In the genomic region with DNA sequence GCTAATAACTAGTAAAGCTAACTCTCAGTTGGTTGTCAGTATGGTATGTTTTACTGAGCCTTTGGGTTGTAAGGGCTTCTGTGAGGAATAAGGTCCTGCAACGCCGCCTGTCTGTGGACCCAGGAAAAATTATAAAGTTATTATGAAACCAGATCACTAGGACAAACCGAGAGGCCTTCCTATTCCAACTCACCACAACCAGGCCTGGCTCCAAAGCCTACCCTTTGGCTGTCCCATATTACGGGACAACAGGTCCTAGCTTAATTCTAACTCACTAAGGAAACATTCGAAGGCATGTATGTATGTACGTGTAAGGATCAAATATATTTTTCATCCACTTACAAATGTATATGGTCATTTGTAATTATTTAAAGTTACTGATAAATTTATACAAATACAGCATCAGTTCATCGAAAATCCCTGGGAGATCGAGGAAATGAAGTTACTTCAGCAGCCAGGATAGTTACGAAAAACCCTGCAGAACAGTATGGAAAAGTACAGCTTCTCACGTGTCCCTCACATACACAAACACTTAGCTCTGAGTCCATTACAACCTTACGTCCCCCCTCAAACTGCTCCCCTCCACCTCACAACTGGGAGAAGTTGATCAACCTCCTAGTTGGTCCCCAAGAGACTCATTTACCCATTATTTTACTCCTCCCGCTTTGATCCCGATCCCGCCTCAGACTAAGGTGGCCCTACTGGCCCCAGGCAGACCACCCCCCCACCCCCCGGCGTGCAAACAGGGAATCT, we compare ENCODE assay signal across 8 cellular contexts. TPM values are rescaled to one million over a fixed set of nuclear protein-coding genes. Genes with fewer than 3 reads are reported as not detected.
DNase-seq lines count a peak whose midpoint lies in the region; FAIRE-seq and TF ChIP-seq lines count a peak whose summit lies in the region.

No MANE protein-coding gene starts in this region.

- TF ChIP-seq RAD21 in neural cell (conservative IDR thresholded peaks at IDR 0.05) = peak; percentile 78

- H3K4me3 ChIP-seq in BE2C (ENCODE audit: low read depth, low read length) (peak overlapping the region; percentile 89), fibroblast of villous mesenchyme (ENCODE audit: low read depth, low read length) (peak overlapping the region; percentile 99), neural cell (ENCODE audit: low read length) (peak overlapping the region; percentile 83), stomach (peak overlapping the region; percentile 68 to 91 (median 88))

- H3K9me2 ChIP-seq in neural cell (ENCODE audit: insufficient read depth, low read length) = no peaks in the 10 kb centered on the region

- peak overlapping the region; percentile 95 for H3K9ac ChIP-seq in neural cell (ENCODE audit: low read length)

- peaks cover 67% of the 10 kb centered on the region for H3K79me2 ChIP-seq in neural cell (replicated peaks; ENCODE audit: insufficient read depth, low read length)

- peak; percentile 77 for DNase-seq in BE2C
- peak; percentile 59 for DNase-seq in GM20000 (ENCODE audit: low spot score)
- DNase-seq in RCC 7860 (ENCODE audit: low spot score) = peak; percentile 73
- peak; percentile 39 for DNase-seq in activated T-helper 9 cell treated with anti-CD3 and anti-CD28 coated beads, Interleukin-2, amount 50 U/mL, for 16 hours (ENCODE audit: low read depth)
- DNase-seq in fibroblast of villous mesenchyme (ENCODE audit: low read depth) = peak; percentile 92
- peak; percentile 80 for DNase-seq in stomach

- no peak overlapping the region for H2AFZ ChIP-seq in neural cell (ENCODE audit: low read depth, low read length)

- H3K9me3 ChIP-seq in BE2C = no peaks in the 10 kb centered on the region
- H3K9me3 ChIP-seq in KOPT-K1 (ENCODE audit: insufficient read depth, low read length, poor library complexity, severe bottlenecking) = no peaks in the 10 kb centered on the region
- no peaks in the 10 kb centered on the region for H3K9me3 ChIP-seq in neural cell (ENCODE audit: low read length)
- H3K9me3 ChIP-seq in stomach = no peaks in the 10 kb centered on the region

- no peak for TF ChIP-seq POLR2A in stomach (IDR thresholded peaks at IDR 0.05)

- TF ChIP-seq CTCF in BE2C (IDR thresholded peaks at IDR 0.05; ENCODE audit: low read depth, low read length) = peak; percentile 81
- peak; percentile 67 for TF ChIP-seq CTCF in GM20000 (IDR thresholded peaks at IDR 0.05; ENCODE audit: extremely low read depth, missing control alignments)
- peak; percentile 81 for TF ChIP-seq CTCF in fibroblast of villous mesenchyme (IDR thresholded peaks at IDR 0.05; ENCODE audit: insufficient read depth, low read depth, low read length)
- TF ChIP-seq CTCF in neural cell (IDR thresholded peaks at IDR 0.05; ENCODE audit: poor library complexity, severe bottlenecking) = peak; percentile 79
- peak in 5 of 7 experiments; percentile 41 to 75 (median 68) for TF ChIP-seq CTCF in stomach (IDR thresholded peaks at IDR 0.05)

- H4K20me1 ChIP-seq in neural cell (ENCODE audit: insufficient read depth) = peaks cover 15% of the 10 kb centered on the region

- H3K36me3 ChIP-seq in BE2C (peaks cover 22% of the 10 kb centered on the region), KOPT-K1 (ENCODE audit: insufficient read depth, low read length) (peaks cover 44% of the 10 kb centered on the region), neural cell (ENCODE audit: insufficient read depth, low read length) (peaks cover 8% of the 10 kb centered on the region), stomach (peaks cover 0 to 7% (median 0%) of the 10 kb centered on the region in 4 donors)

- peaks cover 6% of the 10 kb centered on the region for H3F3A ChIP-seq in neural cell (ENCODE audit: insufficient read depth, low read length, poor library complexity, severe bottlenecking)

- intact Hi-C loops in stomach (cut with DNase I; ENCODE audit: low total_unique reads) = no loop called here

- no peak for TF ChIP-seq EP300 in neural cell (conservative IDR thresholded peaks at IDR 0.05; ENCODE audit: poor library complexity, severe bottlenecking)
- TF ChIP-seq EP300 in stomach (IDR thresholded peaks at IDR 0.05) = no peak

- no peaks in the 10 kb centered on the region for H3K4me1 ChIP-seq in BE2C
- peaks cover 29 to 78% (median 53%) of the 10 kb centered on the region in 4 donors for H3K4me1 ChIP-seq in stomach

- FAIRE-seq in RCC 7860 (lab: Jason Lieb, UNC) = peak; percentile 67

- H3K27ac ChIP-seq in KOPT-K1 (ENCODE audit: low read depth, low read length, poor library complexity, severe bottlenecking) (peak overlapping the region; percentile 93), neural cell (ENCODE audit: low read length) (peak overlapping the region; percentile 99), stomach (peak overlapping the region; percentile 97 to 99 (median 99))

- H3K4me2 ChIP-seq in neural cell (ENCODE audit: low read length) = peak overlapping the region; percentile 98

- no peaks in the 10 kb centered on the region for H3K27me3 ChIP-seq in BE2C
- H3K27me3 ChIP-seq in neural cell (ENCODE audit: insufficient read depth, low read depth, low read length) = no peaks in the 10 kb centered on the region
- no peaks in the 10 kb centered on the region for H3K27me3 ChIP-seq in stomach

- 1% methylated on average over 16 of the region's 16 CpGs for WGBS in stomach, 5 donors

TF ChIP-seq in neural cell, 6 proteins besides CTCF, POLR2A, EP300 and RAD21:
- TF ChIP-seq TAF1 (IDR thresholded peaks at IDR 0.05; ENCODE audit: low read depth) = no peak
- peak; percentile 68 for TF ChIP-seq SMC3 (conservative IDR thresholded peaks at IDR 0.05; ENCODE audit: poor library complexity)

RNA-seq across cellular contexts. Expression of gene ANKRD17, which starts 1.2 kb away (rescaled TPM):
- 32.7 TPM for polyA plus RNA-seq in BE2C (2012; ENCODE audit: insufficient read depth, insufficient read length, low read depth)
- 53.5 and 80.7 TPM in 2 replicates for total RNA-seq in fibroblast of villous mesenchyme
- 30.4 and 33.0 TPM in 2 replicates for polyA plus RNA-seq in neural cell
- 126 and 145 TPM in 2 replicates for polyA minus RNA-seq in neural cell
- total RNA-seq in stomach = 100 to 1,000 TPM in 1 of 5 donors, 10 to 100 TPM in 4; 47.3 to 128 (median 69.9) TPM
- polyA plus RNA-seq in stomach = 10 to 100 TPM in 1 of 3 donors, 1 to 10 TPM in 2; 6.9 to 31.8 (median 9.3) TPM

Comparison
In these comparisons a context has a peak if more than half of its experiments do, and no peak if none do; other contexts are left out.
1. Peak in every context shown above with its lines: DNase-seq, H3K4me3 ChIP-seq and H3K27ac ChIP-seq.
2. DNase-seq: peak in every context shown above with its lines; median percentile 92 in fibroblast of villous mesenchyme; 80 in stomach; 77 in BE2C; 73 in RCC 7860; 59 in GM20000; 39 in activated T-helper 9 cell treated with anti-CD3 and anti-CD28 coated beads, Interleukin-2, amount 50 U/mL, for 16 hours.